3 cellular contexts compared by ENCODE assay signal in genomic region chr7:36716802-36717201, GRCh38. TPM values are rescaled to one million over a fixed set of nuclear protein-coding genes. Genes with fewer than 3 reads are reported as not detected.
"Had no signal": no experiment of that assay in that cellular context is flagged by ENCODE, and none has a peak within 500 bp of the region (broad histone marks: within the 10 kb centered on the region; RNA-seq: fewer than 3 reads in every experiment).

No MANE protein-coding gene starts in this region.

RNA-seq across cellular contexts. Expression of gene AOAH, which starts 7.5 kb away (rescaled TPM):
- total RNA-seq: neural crest cell, pulmonary artery endothelial cell, smooth muscle cell had no signal
- polyA plus RNA-seq: smooth muscle cell had no signal
